In the genomic region with DNA sequence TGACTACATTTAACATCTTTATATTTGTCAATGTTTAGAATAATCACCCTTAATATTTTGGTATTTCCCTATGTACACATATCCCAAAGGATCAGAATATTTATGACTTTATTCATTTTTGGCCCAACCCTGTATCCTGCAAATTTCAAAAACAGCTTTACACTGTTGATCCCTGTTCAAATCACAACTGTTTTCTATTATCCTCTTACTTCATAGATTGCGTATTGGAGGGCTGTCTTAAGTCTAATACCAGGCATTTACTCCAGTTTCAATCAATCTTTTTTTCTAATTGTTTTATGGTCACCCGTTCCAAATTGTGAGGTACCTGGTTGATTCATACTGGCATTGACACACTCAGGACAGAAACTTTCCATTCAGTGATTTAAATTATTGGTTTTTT, we compare ENCODE assay signal across 17 cellular contexts.
DNase-seq lines count a peak whose midpoint lies in the region; ATAC-seq and TF ChIP-seq lines count a peak whose summit lies in the region.
"Had no signal": no experiment of that assay in that cellular context is flagged by ENCODE, and none has a peak within 500 bp of the region (broad histone marks: within the 10 kb centered on the region; RNA-seq: fewer than 3 reads in every experiment).

No MANE protein-coding gene starts in this region.

- H3K4me1 Mint-ChIP-seq in mesothelial cell of epicardium: peaks cover 33% of the 10 kb centered on the region
- H3K4me1 Mint-ChIP-seq: CD4-positive, CD25-positive, alpha-beta regulatory T cell; CD8-positive, alpha-beta memory T cell had no signal

- intact Hi-C loops in IMR-90 (cut with micrococcal nuclease): no loop called here
- intact Hi-C loops in posterior vena cava (cut with DNase I): no loop called here

- no peak overlapping the region for H3K4me3 ChIP-seq in IMR-90 (ENCODE audit: insufficient read depth, low read depth, low read length)
- no peak overlapping the region for H3K4me3 ChIP-seq in fibroblast of mammary gland (ENCODE audit: control insufficient read depth, low read depth, low read length)

- in situ Hi-C loops in IMR-90 (cut with MboI; ENCODE audit: low sequenced_read_pairs): no loop called here

- no peaks in the 10 kb centered on the region for H4K20me1 ChIP-seq in IMR-90 (ENCODE audit: insufficient read depth, low read length)

- H3K9me3 ChIP-seq in IMR-90 (ENCODE audit: control insufficient read depth, insufficient read depth, low read length): no peaks in the 10 kb centered on the region
- H3K9me3 ChIP-seq: BE2C had no signal

- no peak overlapping the region for H2AK5ac ChIP-seq in IMR-90 (ENCODE audit: low read depth, low read length)

- no peaks in the 10 kb centered on the region for H3K9me3 Mint-ChIP-seq in mesothelial cell of epicardium

- H3K27me3 Mint-ChIP-seq in mesothelial cell of epicardium (ENCODE audit: low read depth): no peaks in the 10 kb centered on the region

- no peak overlapping the region for H3K4me3 Mint-ChIP-seq in mesothelial cell of epicardium
- H3K4me3 Mint-ChIP-seq: CD4-positive, CD25-positive, alpha-beta regulatory T cell; CD8-positive, alpha-beta memory T cell had no signal

- H3K56ac ChIP-seq in IMR-90 (ENCODE audit: extremely low read depth, insufficient read depth, low read length): no peak overlapping the region

- H2AFZ ChIP-seq in IMR-90 (replicated peaks; ENCODE audit: low read length, poor library complexity): no peak overlapping the region

- peaks cover 20% of the 10 kb centered on the region for H3K4me1 ChIP-seq in IMR-90 (ENCODE audit: control insufficient read depth, insufficient read depth, low read length)

- WGBS in IMR-90 (ENCODE audit: extremely low coverage in 2 of 2, insufficient read length in 1 of 2), 2 experiments: no CpG with 5 or more reads among the region's 2 CpGs

- dilution Hi-C loops in IMR-90 (cut with HindIII; ENCODE audit: low sequenced_read_pairs, unreplicated experiment): no loop called here

- H4K8ac ChIP-seq in IMR-90 (ENCODE audit: low read depth in 2 of 2, low read length in 2 of 2): no peak overlapping the region

- H4K91ac ChIP-seq in IMR-90 (ENCODE audit: insufficient read depth, low read depth, low read length): no peak overlapping the region

- ATAC-seq in IMR-90 (ENCODE audit: low read depth): no peak
- ATAC-seq in HG02610 (IDR thresholded peaks at IDR 0.05; ENCODE audit: unreplicated experiment): no peak
- ATAC-seq: HepG2 had no signal

- no peak overlapping the region for H2BK5ac ChIP-seq in IMR-90 (ENCODE audit: low read depth, low read length, poor library complexity, severe bottlenecking)

- H2AK9ac ChIP-seq in IMR-90 (replicated peaks; ENCODE audit: low read depth, low read length, poor library complexity): no peak overlapping the region

- no peaks in the 10 kb centered on the region for H3K27me3 ChIP-seq in IMR-90 (ENCODE audit: control insufficient read depth, insufficient read depth, low read length)
- H3K27me3 ChIP-seq: BE2C had no signal

- no peak for TF ChIP-seq POLR2A in IMR-90 (IDR thresholded peaks at IDR 0.05; ENCODE audit: low read depth, low read length)

- no TSS peak for BruUV-seq in IMR-90 (replicated peaks; lab: Mats Ljungman, UMichigan)

- no peak overlapping the region for H3K23ac ChIP-seq in IMR-90 (ENCODE audit: low read depth, low read length)

- H3K14ac ChIP-seq in IMR-90 (replicated peaks; ENCODE audit: low read depth, low read length): no peak overlapping the region

- H3K27ac Mint-ChIP-seq in mesothelial cell of epicardium: peak overlapping the region; percentile 50
- H3K27ac Mint-ChIP-seq: CD4-positive, CD25-positive, alpha-beta regulatory T cell; CD8-positive, alpha-beta memory T cell had no signal

- H3K9me1 ChIP-seq in IMR-90 (ENCODE audit: insufficient read depth, low read length): peaks cover 13% of the 10 kb centered on the region

- CTCF ChIA-PET in IMR-90 (lab: Yijun Ruan, JAX): interaction anchor here (1.2 kb wide), 1 partner anchor 10 kb away, joined by 3 read pairs; no protein-coding TSS in a partner anchor

- H2BK20ac ChIP-seq in IMR-90 (ENCODE audit: low read depth, low read length): peak overlapping the region; percentile 15; the same call in 1 of the 2 replicates

- H3K27ac ChIP-seq in IMR-90 (ENCODE audit: insufficient read depth, low read length): no peak overlapping the region

- POLR2A ChIA-PET in IMR-90 (lab: Charles Lee; ENCODE audit: unreplicated experiment): no interaction called here

- no peak overlapping the region for H3K4ac ChIP-seq in IMR-90 (ENCODE audit: low read depth, low read length)

- no peaks in the 10 kb centered on the region for H3K36me3 Mint-ChIP-seq in mesothelial cell of epicardium
- H3K36me3 Mint-ChIP-seq: CD4-positive, CD25-positive, alpha-beta regulatory T cell; CD8-positive, alpha-beta memory T cell had no signal

- no peak overlapping the region for H2BK15ac ChIP-seq in IMR-90 (ENCODE audit: low read depth, low read length)

- peak overlapping the region; percentile 2; the same call in 1 of the 2 replicates for H2BK120ac ChIP-seq in IMR-90 (ENCODE audit: low read depth, low read length)

- no peak overlapping the region for H3K4me2 ChIP-seq in IMR-90 (ENCODE audit: low read depth, low read length)

- H3K36me3 ChIP-seq in IMR-90 (ENCODE audit: control insufficient read depth, insufficient read depth, low read length): no peaks in the 10 kb centered on the region
- H3K36me3 ChIP-seq: BE2C had no signal

- no peak overlapping the region for H4K5ac ChIP-seq in IMR-90 (ENCODE audit: low read depth, low read length)

- no peak for DNase-seq in IMR-90
- DNase-seq in fibroblast of mammary gland (ENCODE audit: low read depth): peak; percentile 60
- DNase-seq in mesothelial cell of epicardium (ENCODE audit: low spot score in 2 of 2, unreplicated experiment in 2 of 2): no peak
- DNase-seq in posterior vena cava (ENCODE audit: low spot score): no peak
- no peak for DNase-seq in SK-N-DZ (ENCODE audit: low spot score)
- DNase-seq: BE2C; C1 segment of cervical spinal cord; CD4-positive, CD25-positive, alpha-beta regulatory T cell; CD8-positive, alpha-beta memory T cell; COR-L47; DMS 273 treated with DMSO at 0.1 percent for 48 hours; DMS53; DND-41; EL; HCEC 1CT had no signal

- no peak for TF ChIP-seq RAD21 in IMR-90 (IDR thresholded peaks at IDR 0.05; ENCODE audit: low read length)

- no peaks in the 10 kb centered on the region for H3K79me1 ChIP-seq in IMR-90 (ENCODE audit: low read depth in 1 of 2, low read length in 2 of 2)

- H3K18ac ChIP-seq in IMR-90 (ENCODE audit: low read depth, low read length): no peak overlapping the region

- H3K9ac ChIP-seq in IMR-90 (ENCODE audit: low read depth, low read length): no peak overlapping the region

- TF ChIP-seq CTCF in IMR-90 (conservative IDR thresholded peaks at IDR 0.05; ENCODE audit: low read depth, low read length) (no peak), fibroblast of mammary gland (conservative IDR thresholded peaks at IDR 0.05; ENCODE audit: control insufficient read depth, insufficient read depth, low read depth, low read length) (no peak), mesothelial cell of epicardium (IDR thresholded peaks at IDR 0.05; ENCODE audit: unreplicated experiment) (no peak)

TF ChIP-seq in IMR-90, 13 proteins besides CTCF, POLR2A, EP300 and RAD21:
- no peak for TF ChIP-seq RFX5 (IDR thresholded peaks at IDR 0.05; ENCODE audit: low read depth, low read length)
